Comparison of ENCODE assay signal across 9 cellular contexts in the genomic region with DNA sequence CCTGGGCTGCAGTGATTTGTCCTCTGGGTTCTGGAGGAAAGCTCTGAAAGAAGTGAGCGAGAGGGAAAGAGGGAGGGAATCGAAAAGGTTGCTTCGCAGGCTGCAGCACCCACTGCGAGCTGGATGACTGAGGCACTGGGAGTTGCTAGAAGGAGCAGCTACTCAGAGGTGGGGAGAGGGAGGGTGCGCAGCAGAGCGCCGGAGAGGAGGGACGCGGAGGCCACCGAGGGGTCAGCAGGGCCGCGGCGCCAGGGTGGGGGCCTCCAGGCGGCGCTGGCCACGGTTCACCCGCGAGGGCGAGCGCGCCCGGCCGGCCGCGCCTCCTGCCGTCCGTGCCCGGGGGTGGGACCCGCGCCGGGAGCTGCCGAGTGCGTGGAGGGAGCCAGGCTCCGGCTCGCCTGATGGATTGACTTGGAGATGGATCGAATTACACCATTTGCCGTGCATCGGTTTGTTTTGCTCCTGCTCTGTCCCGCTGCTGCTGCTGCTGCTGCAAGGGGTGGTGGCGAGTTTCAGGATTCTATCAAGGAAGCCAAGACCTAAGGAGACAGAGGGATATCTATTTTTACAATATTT. TPM values are rescaled to one million over a fixed set of nuclear protein-coding genes. Genes with fewer than 3 reads are reported as not detected.
A peak's percentile ranks its signal among the peaks of the same experiment; 100 is the strongest.
DNase-seq lines count a peak whose midpoint lies in the region; ATAC-seq, FAIRE-seq and TF ChIP-seq lines count a peak whose summit lies in the region.
"Had no signal": no experiment of that assay in that cellular context is flagged by ENCODE, and none has a peak within 500 bp of the region (broad histone marks: within the 10 kb centered on the region; RNA-seq: fewer than 3 reads in every experiment).

TSS of gene SEMA6D (plus strand) at position 470 of the 576 bp plus-strand sequence. CDS start 42,294 bp downstream, outside the sequence.

- TF ChIP-seq POLR2A in right lobe of liver (IDR thresholded peaks at IDR 0.05), result no peak

- H3K4me3 ChIP-seq in endodermal cell (ENCODE audit: low read length) (peak within 1 kb of the TSS; percentile 91), right lobe of liver (peak within 1 kb of the TSS; percentile 44 to 48 (median 45))

- H3K27ac Mint-ChIP-seq in endodermal cell, result peak within 1 kb of the TSS; percentile 87

- H3K27me3 ChIP-seq in endodermal cell (ENCODE audit: control insufficient read depth, insufficient read depth, low read length, poor library complexity, severe bottlenecking), result no peaks in the 10 kb centered on the region
- peaks cover 0 to 6% of the 10 kb centered on the region in 2 donors for H3K27me3 ChIP-seq in right lobe of liver

- 0% methylated on average over 5 to 40 of the region's 40 CpGs for WGBS in endodermal cell (ENCODE audit: insufficient coverage in 1 of 2, insufficient read length in 1 of 2), 2 experiments
- 0% methylated on average over 11 of the region's 40 CpGs for WGBS in right lobe of liver (ENCODE audit: insufficient coverage, low coverage, low lambda C conversion rate, missing lambda C conversion rate)

- no peak for FAIRE-seq in GM19239 (lab: Jason Lieb, UNC)
- FAIRE-seq: A204.1 had no signal

- H3K4me1 Mint-ChIP-seq in endodermal cell, result peaks cover 50% of the 10 kb centered on the region

- peak; percentile 66 to 85 (median 78) for ATAC-seq in right lobe of liver
- no peak for ATAC-seq in HG02840 (IDR thresholded peaks at IDR 0.05; ENCODE audit: low FRiP score, unreplicated experiment)

- H3K9me3 ChIP-seq in endodermal cell (ENCODE audit: control insufficient read depth, low read length), result no peaks in the 10 kb centered on the region
- no peaks in the 10 kb centered on the region for H3K9me3 ChIP-seq in right lobe of liver

- H3K27me3 Mint-ChIP-seq in endodermal cell (ENCODE audit: insufficient read depth), result peaks cover 24% of the 10 kb centered on the region

- H3K36me3 ChIP-seq in endodermal cell (ENCODE audit: control insufficient read depth, insufficient read depth, low read length) (peaks cover 5% of the 10 kb centered on the region), right lobe of liver (no peaks in the 10 kb centered on the region)

- H3K36me3 Mint-ChIP-seq in endodermal cell (ENCODE audit: low read depth), result peaks cover 7% of the 10 kb centered on the region

- H3K27ac ChIP-seq in endodermal cell (ENCODE audit: low read depth, low read length) (peak within 1 kb of the TSS; percentile 65), right lobe of liver (peak within 1 kb of the TSS; percentile 40 to 54 (median 47)), substantia nigra (ENCODE audit: low read depth, low read length, poor library complexity, severe bottlenecking) (peak within 1 kb of the TSS; percentile 91)

- DNase-seq in NCI-H2227 (lab: John Stamatoyannopoulos, UW; ENCODE audit: unreplicated experiment) (peak; percentile 67), NCI-H2227 treated with DMSO at 0.1 percent for 48 hours (lab: John Stamatoyannopoulos, UW) (no peak), NCI-H774 (lab: John Stamatoyannopoulos, UW) (peak; percentile 63), endodermal cell (peak; percentile 91), right lobe of liver (peak; percentile 52 to 66 (median 57)), substantia nigra (lab: John Stamatoyannopoulos, UW) (peak; percentile 30 to 86 (median 75)), GM19239 (ENCODE audit: insufficient read length, low spot score) (no peak)

- TF ChIP-seq CTCF in endodermal cell (conservative IDR thresholded peaks at IDR 0.05), result peak; percentile 70
- TF ChIP-seq CTCF in right lobe of liver (IDR thresholded peaks at IDR 0.05), result peak; percentile 13 to 37 (median 30)

- intact Hi-C loops in right lobe of liver (cut with DNase I), result no loop called here

- H3K4me1 ChIP-seq in endodermal cell (ENCODE audit: control insufficient read depth, insufficient read depth, low read length), result peaks cover 10% of the 10 kb centered on the region
- H3K4me1 ChIP-seq in right lobe of liver, result peaks cover 0 to 11% (median 0%) of the 10 kb centered on the region in 4 donors

- peak within 1 kb of the TSS; percentile 43 for H3K9ac ChIP-seq in endodermal cell (ENCODE audit: extremely low read depth, low read length, poor library complexity, severe bottlenecking)

- peak within 1 kb of the TSS; percentile 90 for H3K4me3 Mint-ChIP-seq in endodermal cell

- H3K9me3 Mint-ChIP-seq in endodermal cell, result peaks cover 2% of the 10 kb centered on the region

RNA-seq across cellular contexts. Expression of gene SEMA6D, which starts in this region (rescaled TPM):
- total RNA-seq in endodermal cell (10 to 100 TPM; 23.6 to 48.7 TPM), right lobe of liver (1 to 10 TPM in 4 of 6 experiments, under 1 TPM in 2; 0.74 to 4.4 (median 1.7) TPM)
- 58.9 TPM for polyA plus RNA-seq in endodermal cell (2013, experiment 1 of 2)
- 45.9 TPM for polyA plus RNA-seq in endodermal cell (2013, experiment 2 of 2)

Comparison
In these comparisons a context has a peak if more than half of its experiments do, and no peak if none do; other contexts are left out.
1. RNA of gene SEMA6D (total RNA-seq): 23.6 to 48.7 TPM in endodermal cell; 0.74 to 4.4 TPM in right lobe of liver; every median in the first group is over 4 times any median in the second.
2. DNase-seq: peak in NCI-H2227 (single experiment), NCI-H774 (single experiment), endodermal cell (single experiment), right lobe of liver (3 of 3) and substantia nigra (49 of 49); none in NCI-H2227 treated with DMSO at 0.1 percent for 48 hours (single experiment) and GM19239 (single experiment).
3. Peak in every context shown above with its lines, with median percentiles within 50 percentile points of each other: H3K27ac ChIP-seq.